Comparison of ENCODE assay signal across 3 cellular contexts in genomic region chr6:16473908-16474791, GRCh38.
A peak's percentile ranks its signal among the peaks of the same experiment; 100 is the strongest.
TF ChIP-seq lines count a peak whose summit lies in the region.

No MANE protein-coding gene starts in this region.

TF ChIP-seq in HEK293, 187 proteins besides CTCF, POLR2A, EP300 and RAD21:
- TF ChIP-seq ZNF600 (tag by site-specific recombination; IDR thresholded peaks at IDR 0.05) (no peak), KLF17 (tag by site-specific recombination; IDR thresholded peaks at IDR 0.05) (no peak), ZBTB10 (tag by site-specific recombination; IDR thresholded peaks at IDR 0.05) (no peak), RBAK (tag by site-specific recombination; IDR thresholded peaks at IDR 0.05) (peak; percentile 86), ZBTB26 (tag by site-specific recombination; optimal IDR thresholded peaks at IDR 0.05) (no peak)

TF ChIP-seq in HepG2, 621 proteins besides CTCF, POLR2A, EP300 and RAD21:
- TF ChIP-seq PLRG1 (conservative IDR thresholded peaks at IDR 0.05): no peak
- TF ChIP-seq, protein P1, sequence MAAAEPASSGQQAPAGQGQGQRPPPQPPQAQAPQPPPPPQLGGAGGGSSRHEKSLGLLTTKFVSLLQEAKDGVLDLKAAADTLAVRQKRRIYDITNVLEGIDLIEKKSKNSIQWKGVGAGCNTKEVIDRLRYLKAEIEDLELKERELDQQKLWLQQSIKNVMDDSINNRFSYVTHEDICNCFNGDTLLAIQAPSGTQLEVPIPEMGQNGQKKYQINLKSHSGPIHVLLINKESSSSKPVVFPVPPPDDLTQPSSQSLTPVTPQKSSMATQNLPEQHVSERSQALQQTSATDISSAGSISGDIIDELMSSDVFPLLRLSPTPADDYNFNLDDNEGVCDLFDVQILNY (CRISPR knock-in tag; conservative IDR thresholded peaks at IDR 0.05): no peak
- no peak for TF ChIP-seq ZNF777 (CRISPR knock-in tag; IDR thresholded peaks at IDR 0.05)
- TF ChIP-seq ZNF709 (CRISPR knock-in tag; IDR thresholded peaks at IDR 0.05): 0 out of 2 replicates have a peak, but pooled peaks have one; percentile 28
- TF ChIP-seq TBP (CRISPR knock-in tag; IDR thresholded peaks at IDR 0.05): no peak
- no peak for TF ChIP-seq MAFG (CRISPR knock-in tag; IDR thresholded peaks at IDR 0.05)
- TF ChIP-seq CBX2 (IDR thresholded peaks at IDR 0.05; ENCODE audit: low read depth, low read length): no peak
- no peak for TF ChIP-seq CBX2 (CRISPR knock-in tag; IDR thresholded peaks at IDR 0.05; ENCODE audit: low read depth)
- no peak for TF ChIP-seq NCOA1 (CRISPR knock-in tag; IDR thresholded peaks at IDR 0.05)
- no peak for TF ChIP-seq SIN3A (IDR thresholded peaks at IDR 0.05; ENCODE audit: borderline replicate concordance, low read depth, low read length)
- no peak for TF ChIP-seq ZSCAN20 (CRISPR knock-in tag; IDR thresholded peaks at IDR 0.05; ENCODE audit: borderline replicate concordance)
- no peak for TF ChIP-seq RBM22 (optimal IDR thresholded peaks at IDR 0.05; ENCODE audit: low read length)
- TF ChIP-seq ZNF484 (CRISPR knock-in tag; IDR thresholded peaks at IDR 0.05; ENCODE audit: borderline replicate concordance, low read depth): no peak
- TF ChIP-seq, protein P2, sequence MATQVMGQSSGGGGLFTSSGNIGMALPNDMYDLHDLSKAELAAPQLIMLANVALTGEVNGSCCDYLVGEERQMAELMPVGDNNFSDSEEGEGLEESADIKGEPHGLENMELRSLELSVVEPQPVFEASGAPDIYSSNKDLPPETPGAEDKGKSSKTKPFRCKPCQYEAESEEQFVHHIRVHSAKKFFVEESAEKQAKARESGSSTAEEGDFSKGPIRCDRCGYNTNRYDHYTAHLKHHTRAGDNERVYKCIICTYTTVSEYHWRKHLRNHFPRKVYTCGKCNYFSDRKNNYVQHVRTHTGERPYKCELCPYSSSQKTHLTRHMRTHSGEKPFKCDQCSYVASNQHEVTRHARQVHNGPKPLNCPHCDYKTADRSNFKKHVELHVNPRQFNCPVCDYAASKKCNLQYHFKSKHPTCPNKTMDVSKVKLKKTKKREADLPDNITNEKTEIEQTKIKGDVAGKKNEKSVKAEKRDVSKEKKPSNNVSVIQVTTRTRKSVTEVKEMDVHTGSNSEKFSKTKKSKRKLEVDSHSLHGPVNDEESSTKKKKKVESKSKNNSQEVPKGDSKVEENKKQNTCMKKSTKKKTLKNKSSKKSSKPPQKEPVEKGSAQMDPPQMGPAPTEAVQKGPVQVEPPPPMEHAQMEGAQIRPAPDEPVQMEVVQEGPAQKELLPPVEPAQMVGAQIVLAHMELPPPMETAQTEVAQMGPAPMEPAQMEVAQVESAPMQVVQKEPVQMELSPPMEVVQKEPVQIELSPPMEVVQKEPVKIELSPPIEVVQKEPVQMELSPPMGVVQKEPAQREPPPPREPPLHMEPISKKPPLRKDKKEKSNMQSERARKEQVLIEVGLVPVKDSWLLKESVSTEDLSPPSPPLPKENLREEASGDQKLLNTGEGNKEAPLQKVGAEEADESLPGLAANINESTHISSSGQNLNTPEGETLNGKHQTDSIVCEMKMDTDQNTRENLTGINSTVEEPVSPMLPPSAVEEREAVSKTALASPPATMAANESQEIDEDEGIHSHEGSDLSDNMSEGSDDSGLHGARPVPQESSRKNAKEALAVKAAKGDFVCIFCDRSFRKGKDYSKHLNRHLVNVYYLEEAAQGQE (IDR thresholded peaks at IDR 0.05; ENCODE audit: borderline replicate concordance in 1 of 2, low read depth in 1 of 2, low read length in 2 of 2): no peak
- no peak for TF ChIP-seq ZNF749 (CRISPR knock-in tag; IDR thresholded peaks at IDR 0.05; ENCODE audit: borderline replicate concordance)
- TF ChIP-seq RBAK (CRISPR knock-in tag; IDR thresholded peaks at IDR 0.05): peak; percentile 95

TF ChIP-seq in WTC11, 78 proteins besides CTCF, POLR2A, EP300 and RAD21:
- TF ChIP-seq ZNF423 (CRISPR knock-in tag; IDR thresholded peaks at IDR 0.05) (no peak), CREM (CRISPR knock-in tag; IDR thresholded peaks at IDR 0.05) (no peak), NFE2L1 (CRISPR knock-in tag; IDR thresholded peaks at IDR 0.05) (no peak), KAT7 (CRISPR knock-in tag; IDR thresholded peaks at IDR 0.05; ENCODE audit: borderline replicate concordance) (no peak), RELA (CRISPR knock-in tag; IDR thresholded peaks at IDR 0.05; ENCODE audit: borderline replicate concordance) (no peak), TCF7 (CRISPR knock-in tag; IDR thresholded peaks at IDR 0.05; ENCODE audit: low read depth) (no peak), E2F4 (CRISPR knock-in tag; IDR thresholded peaks at IDR 0.05; ENCODE audit: borderline replicate concordance, low read depth) (no peak), GTF2I (CRISPR knock-in tag; conservative IDR thresholded peaks at IDR 0.05) (no peak), NFYB (CRISPR knock-in tag; conservative IDR thresholded peaks at IDR 0.05; ENCODE audit: low read depth) (no peak), HMGA2 (CRISPR knock-in tag; IDR thresholded peaks at IDR 0.05) (no peak)
- TF ChIP-seq, protein P3, sequence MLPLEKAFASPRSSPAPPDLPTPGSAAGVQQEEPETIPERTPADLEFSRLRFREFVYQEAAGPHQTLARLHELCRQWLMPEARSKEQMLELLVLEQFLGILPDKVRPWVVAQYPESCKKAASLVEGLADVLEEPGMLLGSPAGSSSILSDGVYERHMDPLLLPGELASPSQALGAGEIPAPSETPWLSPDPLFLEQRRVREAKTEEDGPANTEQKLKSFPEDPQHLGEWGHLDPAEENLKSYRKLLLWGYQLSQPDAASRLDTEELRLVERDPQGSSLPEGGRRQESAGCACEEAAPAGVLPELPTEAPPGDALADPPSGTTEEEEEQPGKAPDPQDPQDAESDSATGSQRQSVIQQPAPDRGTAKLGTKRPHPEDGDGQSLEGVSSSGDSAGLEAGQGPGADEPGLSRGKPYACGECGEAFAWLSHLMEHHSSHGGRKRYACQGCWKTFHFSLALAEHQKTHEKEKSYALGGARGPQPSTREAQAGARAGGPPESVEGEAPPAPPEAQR (CRISPR knock-in tag; IDR thresholded peaks at IDR 0.05): no peak
- TF ChIP-seq, protein P4, sequence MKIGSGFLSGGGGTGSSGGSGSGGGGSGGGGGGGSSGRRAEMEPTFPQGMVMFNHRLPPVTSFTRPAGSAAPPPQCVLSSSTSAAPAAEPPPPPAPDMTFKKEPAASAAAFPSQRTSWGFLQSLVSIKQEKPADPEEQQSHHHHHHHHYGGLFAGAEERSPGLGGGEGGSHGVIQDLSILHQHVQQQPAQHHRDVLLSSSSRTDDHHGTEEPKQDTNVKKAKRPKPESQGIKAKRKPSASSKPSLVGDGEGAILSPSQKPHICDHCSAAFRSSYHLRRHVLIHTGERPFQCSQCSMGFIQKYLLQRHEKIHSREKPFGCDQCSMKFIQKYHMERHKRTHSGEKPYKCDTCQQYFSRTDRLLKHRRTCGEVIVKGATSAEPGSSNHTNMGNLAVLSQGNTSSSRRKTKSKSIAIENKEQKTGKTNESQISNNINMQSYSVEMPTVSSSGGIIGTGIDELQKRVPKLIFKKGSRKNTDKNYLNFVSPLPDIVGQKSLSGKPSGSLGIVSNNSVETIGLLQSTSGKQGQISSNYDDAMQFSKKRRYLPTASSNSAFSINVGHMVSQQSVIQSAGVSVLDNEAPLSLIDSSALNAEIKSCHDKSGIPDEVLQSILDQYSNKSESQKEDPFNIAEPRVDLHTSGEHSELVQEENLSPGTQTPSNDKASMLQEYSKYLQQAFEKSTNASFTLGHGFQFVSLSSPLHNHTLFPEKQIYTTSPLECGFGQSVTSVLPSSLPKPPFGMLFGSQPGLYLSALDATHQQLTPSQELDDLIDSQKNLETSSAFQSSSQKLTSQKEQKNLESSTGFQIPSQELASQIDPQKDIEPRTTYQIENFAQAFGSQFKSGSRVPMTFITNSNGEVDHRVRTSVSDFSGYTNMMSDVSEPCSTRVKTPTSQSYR (CRISPR knock-in tag; IDR thresholded peaks at IDR 0.05): no peak
